Comparison of ENCODE assay signal across 31 cellular contexts in genomic region chr5:173762930-173763329, GRCh38.
DNase-seq lines count a peak whose midpoint lies in the region; ATAC-seq, FAIRE-seq and TF ChIP-seq lines count a peak whose summit lies in the region.
"Had no signal": no experiment of that assay in that cellular context is flagged by ENCODE, and none has a peak within 500 bp of the region (broad histone marks: within the 10 kb centered on the region; RNA-seq: fewer than 3 reads in every experiment).

No MANE protein-coding gene starts in this region.

- POLR2A ChIA-PET in CD4-positive, alpha-beta T cell (lab: Charles Lee), result no interaction called here

- H3K23ac ChIP-seq in trophoblast cell (ENCODE audit: low read length), result no peak overlapping the region

- TF ChIP-seq CTCF in NB4 (IDR thresholded peaks at IDR 0.05; ENCODE audit: low read depth, low read length), result no peak
- TF ChIP-seq CTCF in kidney (IDR thresholded peaks at IDR 0.05; ENCODE audit: borderline replicate concordance, extremely low read depth, insufficient read depth), result no peak
- TF ChIP-seq CTCF in CD4-positive, alpha-beta T cell (IDR thresholded peaks at IDR 0.05), result no peak

- H3K4me3 ChIP-seq in BLaER1 treated with 17β-estradiol and CSF1 and Interleukin-3, amounts not matched to agents 10 nM and 100 nM, result peak overlapping the region in 1 of 10 experiments; percentile 14; a peak in 1 of 20 replicates
- H3K4me3 ChIP-seq in NB4 (ENCODE audit: low read depth, low read length), result no peak overlapping the region
- H3K4me3 ChIP-seq in kidney (ENCODE audit: low read length in 2 of 2), result no peak overlapping the region
- H3K4me3 ChIP-seq in trophoblast cell (ENCODE audit: low read depth, low read length), result no peak overlapping the region
- H3K4me3 ChIP-seq: body of pancreas, lower lobe of right lung, MG63, SJSA1, stomach, upper lobe of left lung had no signal

- no peak overlapping the region for H3K18ac ChIP-seq in trophoblast cell (ENCODE audit: low read length)

- H2BK120ac ChIP-seq in trophoblast cell (ENCODE audit: insufficient read depth, low read length, poor library complexity), result no peak overlapping the region

- H4K12ac ChIP-seq in trophoblast cell (ENCODE audit: low read depth, low read length), result no peak overlapping the region

- no peaks in the 10 kb centered on the region for H3K79me2 ChIP-seq in trophoblast cell (ENCODE audit: control insufficient read depth, insufficient read depth, low read length, poor library complexity)

- intact Hi-C loops in kidney (cut with DNase I), result no loop called here
- intact Hi-C loops in CD4-positive, alpha-beta T cell (cut with DNase I, micrococcal nuclease), result no loop called here

- no peak overlapping the region for H3K4ac ChIP-seq in trophoblast cell (ENCODE audit: low read depth, low read length)

- peak overlapping the region in 7 of 11 experiments; percentile 3 to 54 (median 21); a peak in 9 of 22 replicates for H3K27ac ChIP-seq in BLaER1 treated with 17β-estradiol and CSF1 and Interleukin-3, amounts not matched to agents 10 nM and 100 nM
- H3K27ac ChIP-seq in kidney (ENCODE audit: low read depth in 2 of 2, low read length in 2 of 2) (peak overlapping the region; percentile 87 to 88), trophoblast cell (ENCODE audit: low read depth, low read length) (no peak overlapping the region)
- no peak overlapping the region for H3K27ac ChIP-seq in CD4-positive, alpha-beta T cell (ENCODE audit: low read depth, low read length)
- H3K27ac ChIP-seq: body of pancreas, C4-2B, lower lobe of right lung, upper lobe of left lung, VCaP had no signal

- H3K79me1 ChIP-seq in trophoblast cell (ENCODE audit: low read length), result peaks cover 13% of the 10 kb centered on the region

- no peak overlapping the region for H4K91ac ChIP-seq in trophoblast cell (ENCODE audit: low read depth, low read length)

- H3K36me3 Mint-ChIP-seq in CD4-positive, alpha-beta T cell (ENCODE audit: low read depth), result no peaks in the 10 kb centered on the region
- H3K36me3 Mint-ChIP-seq: IgD-negative memory B cell, immature natural killer cell had no signal

- no peak for ATAC-seq in HG02759 (IDR thresholded peaks at IDR 0.05; ENCODE audit: unreplicated experiment)
- no peak for ATAC-seq in CD4-positive, alpha-beta T cell (ENCODE audit: poor library complexity)
- ATAC-seq in HG03095 (IDR thresholded peaks at IDR 0.05; ENCODE audit: unreplicated experiment), result no peak
- no peak for ATAC-seq in GM18870 (IDR thresholded peaks at IDR 0.05; ENCODE audit: unreplicated experiment)
- ATAC-seq: activated T-cell treated with anti-CD3 and anti-CD28 coated beads, Interleukin-2, amount 50 U/mL, for 4 hours; body of pancreas; HCT116; lower lobe of right lung; Panc1 had no signal

- H3K4me1 ChIP-seq in BLaER1 treated with 17β-estradiol and CSF1 and Interleukin-3, amounts not matched to agents 10 nM and 100 nM, result peaks cover 32 to 63% (median 49%) of the 10 kb centered on the region in 10 experiments
- H3K4me1 ChIP-seq in kidney (ENCODE audit: control insufficient read depth in 1 of 2, insufficient read depth in 1 of 2, low read depth in 1 of 2, low read length in 2 of 2) (peaks cover 22 to 39% of the 10 kb centered on the region in 2 donors), trophoblast cell (ENCODE audit: control insufficient read depth in 1 of 2, insufficient read depth in 2 of 2, low read length in 2 of 2) (peaks cover 15 to 25% of the 10 kb centered on the region in 2 experiments)

- H2BK5ac ChIP-seq in trophoblast cell (ENCODE audit: low read depth, low read length, poor library complexity), result no peak overlapping the region

- no peak for TF ChIP-seq POLR2A in NB4 (IDR thresholded peaks at IDR 0.05; ENCODE audit: extremely low read depth, insufficient read length)

- H3K27me3 Mint-ChIP-seq in CD4-positive, alpha-beta T cell, result peaks cover 11% of the 10 kb centered on the region

- H3K27ac Mint-ChIP-seq in CD4-positive, alpha-beta T cell, result no peak overlapping the region
- H3K27ac Mint-ChIP-seq: T-helper 1 cell treated with Interleukin-12 subunit alpha and Interleukin-12 subunit beta and Interleukin-4 antibody, amounts not matched to agents 30 μg/mL and 1 μg/mL, for 36 hours had no signal

- no peak overlapping the region for H4K8ac ChIP-seq in trophoblast cell (ENCODE audit: low read depth, low read length)

- no peaks in the 10 kb centered on the region for H4K20me1 ChIP-seq in BLaER1 treated with 17β-estradiol and CSF1 and Interleukin-3, amounts not matched to agents 10 nM and 100 nM

- H3K9me3 Mint-ChIP-seq in CD4-positive, alpha-beta T cell, result no peaks in the 10 kb centered on the region
- H3K9me3 Mint-ChIP-seq: activated T-cell treated with anti-CD3 and anti-CD28 coated beads, Interleukin-2, amount 50 U/mL, for 4 hours; IgD-negative memory B cell; immature natural killer cell; neural crest cell; T-helper 1 cell treated with Interleukin-12 subunit alpha and Interleukin-12 subunit beta and Interleukin-4 antibody, amounts not matched to agents 30 μg/mL and 1 μg/mL, for 36 hours had no signal

- DNase-seq in NB4 (ENCODE audit: low read depth), result peak; percentile 55
- DNase-seq in kidney, result peak; percentile 89
- DNase-seq in trophoblast cell, result peak in 1 of 2 donors; percentile 34
- DNase-seq in CD4-positive, alpha-beta T cell, result no peak
- DNase-seq: activated CD4-positive, alpha-beta T cell treated with anti-CD3 and anti-CD28 coated beads for 48 hours; activated T-cell treated with anti-CD3 and anti-CD28 coated beads, Interleukin-2, amount 50 U/mL, for 4 hours; body of pancreas; cerebellar nuclear complex; DMS 273 treated with DMSO at 0.1 percent for 48 hours; hippocampal formation; immature natural killer cell; lower lobe of right lung; MG63; NCI-H146; NCI-H510A treated with DMSO at 0.1 percent for 48 hours; posterior cingulate gyrus; stimulated activated CD8-positive, alpha-beta memory T cell treated with anti-CD3 and anti-CD28 coated beads, Interleukin-4, amount 100 ng/mL, for 48 hours; stomach; upper lobe of left lung had no signal

- peak overlapping the region; percentile 32 to 77 (median 70) for H3K4me2 ChIP-seq in BLaER1 treated with 17β-estradiol and CSF1 and Interleukin-3, amounts not matched to agents 10 nM and 100 nM
- H3K4me2 ChIP-seq in trophoblast cell (ENCODE audit: low read length), result no peak overlapping the region

- peak overlapping the region; percentile 20 for H2BK12ac ChIP-seq in trophoblast cell (ENCODE audit: low read length)

- no peak overlapping the region for H3K4me3 Mint-ChIP-seq in CD4-positive, alpha-beta T cell
- H3K4me3 Mint-ChIP-seq: activated T-cell treated with anti-CD3 and anti-CD28 coated beads, Interleukin-2, amount 50 U/mL, for 4 hours; immature natural killer cell; neural crest cell; T-helper 1 cell treated with Interleukin-12 subunit alpha and Interleukin-12 subunit beta and Interleukin-4 antibody, amounts not matched to agents 30 μg/mL and 1 μg/mL, for 36 hours had no signal

- H3K36me3 ChIP-seq in BLaER1 treated with 17β-estradiol and CSF1 and Interleukin-3, amounts not matched to agents 10 nM and 100 nM, result no peaks in the 10 kb centered on the region
- H3K36me3 ChIP-seq in kidney (ENCODE audit: control insufficient read depth in 1 of 2, insufficient read depth in 2 of 2, low read length in 2 of 2) (no peaks in the 10 kb centered on the region), trophoblast cell (ENCODE audit: control insufficient read depth in 1 of 2, insufficient read depth in 2 of 2, low read length in 2 of 2) (no peaks in the 10 kb centered on the region)
- H3K36me3 ChIP-seq: lower lobe of right lung, MG63, SJSA1, stomach, upper lobe of left lung had no signal

- WGBS in trophoblast cell (ENCODE audit: extremely low coverage, insufficient coverage, insufficient read length), result no CpG with 5 or more reads among the region's 7 CpGs

- no peak overlapping the region for H2AFZ ChIP-seq in trophoblast cell (ENCODE audit: insufficient read depth, low read length, poor library complexity)

- H3K9me3 ChIP-seq in BLaER1 treated with 17β-estradiol and CSF1 and Interleukin-3, amounts not matched to agents 10 nM and 100 nM (replicated peaks in 1 of 11), result no peaks in the 10 kb centered on the region
- H3K9me3 ChIP-seq in kidney (ENCODE audit: control insufficient read depth in 1 of 2, low read length in 2 of 2) (no peaks in the 10 kb centered on the region), trophoblast cell (ENCODE audit: insufficient read depth, low read depth, low read length) (no peaks in the 10 kb centered on the region)
- H3K9me3 ChIP-seq in CD4-positive, alpha-beta T cell (ENCODE audit: control insufficient read depth, low read length), result no peaks in the 10 kb centered on the region
- H3K9me3 ChIP-seq: body of pancreas, lower lobe of right lung, MG63, SJSA1, stomach, upper lobe of left lung had no signal

- CTCF ChIA-PET in CD4-positive, alpha-beta T cell (lab: Charles Lee), result no interaction called here

- no peaks in the 10 kb centered on the region for H3K4me1 Mint-ChIP-seq in CD4-positive, alpha-beta T cell (ENCODE audit: low read depth)
- H3K4me1 Mint-ChIP-seq: immature natural killer cell had no signal

- no peak overlapping the region for H3K14ac ChIP-seq in trophoblast cell (ENCODE audit: low read length)

- no peaks in the 10 kb centered on the region for H3K27me3 ChIP-seq in BLaER1 treated with 17β-estradiol and CSF1 and Interleukin-3, amounts not matched to agents 10 nM and 100 nM
- no peaks in the 10 kb centered on the region for H3K27me3 ChIP-seq in trophoblast cell (ENCODE audit: insufficient read depth, low read length)
- H3K27me3 ChIP-seq in CD4-positive, alpha-beta T cell (ENCODE audit: control insufficient read depth, insufficient read depth, low read length), result no peaks in the 10 kb centered on the region
- H3K27me3 ChIP-seq: body of pancreas, MG63, SJSA1, stomach, upper lobe of left lung had no signal

- FAIRE-seq in kidney (lab: Jason Lieb, UNC), result no peak

- H2AK5ac ChIP-seq in trophoblast cell (ENCODE audit: low read length), result no peak overlapping the region

- peak overlapping the region in 1 of 11 experiments; percentile 12; a peak in 4 of 22 replicates for H3K9ac ChIP-seq in BLaER1 treated with 17β-estradiol and CSF1 and Interleukin-3, amounts not matched to agents 10 nM and 100 nM
- peak overlapping the region in 1 of 2 donors; percentile 53 for H3K9ac ChIP-seq in kidney (ENCODE audit: low read length in 2 of 2)
- H3K9ac ChIP-seq in trophoblast cell (ENCODE audit: low read length), result no peak overlapping the region

Comparison
In these comparisons a context has a peak if more than half of its experiments do, and no peak if none do; other contexts are left out.
1. H3K27ac ChIP-seq: peak in BLaER1 treated with 17β-estradiol and CSF1 and Interleukin-3, amounts not matched to agents 10 nM and 100 nM (7 of 11) and kidney (2 of 2); none in trophoblast cell (single experiment) and CD4-positive, alpha-beta T cell (single experiment).
2. DNase-seq: peak in NB4 (single experiment) and kidney (single experiment); none in CD4-positive, alpha-beta T cell (0 of 10).